ENCODE assay signal across 9 cellular contexts in the genomic region with DNA sequence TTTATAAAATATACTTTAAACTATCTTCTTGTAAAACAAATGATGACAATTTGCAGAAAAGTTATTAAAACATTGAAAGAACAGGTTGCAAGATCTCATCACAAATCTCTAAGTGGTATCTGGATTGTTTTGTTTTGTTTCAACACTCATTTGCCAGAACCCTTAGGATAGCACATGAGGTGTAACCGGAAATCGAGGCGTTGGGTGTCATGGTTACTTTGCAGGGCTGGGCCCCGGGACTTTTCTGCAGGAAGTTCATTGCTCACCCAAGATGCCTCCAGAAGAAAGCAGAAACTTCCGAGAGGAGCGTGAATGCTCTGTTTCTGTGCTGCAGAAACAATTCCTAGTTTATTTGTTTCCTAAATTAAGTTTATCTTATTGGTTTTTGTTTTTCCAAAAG. TPM values are rescaled to one million over a fixed set of nuclear protein-coding genes. Genes with fewer than 3 reads are reported as not detected.
DNase-seq lines count a peak whose midpoint lies in the region; ATAC-seq lines count a peak whose summit lies in the region.
"Had no signal": no experiment of that assay in that cellular context is flagged by ENCODE, and none has a peak within 500 bp of the region (broad histone marks: within the 10 kb centered on the region; RNA-seq: fewer than 3 reads in every experiment).

No MANE protein-coding gene starts in this region.

- H3K4me1 ChIP-seq in BLaER1, result peaks cover 27% of the 10 kb centered on the region

- 0 out of 2 replicates have a peak, but pooled peaks cover 7% of the 10 kb centered on the region for H3K36me3 ChIP-seq in BLaER1

- no peak overlapping the region for H3K27ac Mint-ChIP-seq in activated naive CD8-positive, alpha-beta T cell treated with anti-CD3 and anti-CD28 coated beads, Interleukin-2, amount 10 ng/mL, durations not matched to agents 7 days and 5 days

- no peak overlapping the region for H3K9ac ChIP-seq in BLaER1

- no peak overlapping the region for H3K4me3 ChIP-seq in BLaER1

- H3K4me3 Mint-ChIP-seq in activated naive CD8-positive, alpha-beta T cell treated with anti-CD3 and anti-CD28 coated beads, Interleukin-2, amount 10 ng/mL, durations not matched to agents 7 days and 5 days, result peak overlapping the region; percentile 10

- no peaks in the 10 kb centered on the region for H3K9me3 Mint-ChIP-seq in activated naive CD8-positive, alpha-beta T cell treated with anti-CD3 and anti-CD28 coated beads, Interleukin-2, amount 10 ng/mL, durations not matched to agents 7 days and 5 days

- no peak for ATAC-seq in activated naive CD8-positive, alpha-beta T cell treated with anti-CD3 and anti-CD28 coated beads, Interleukin-2, amount 10 ng/mL, durations not matched to agents 7 days and 5 days (ENCODE audit: low read depth)
- ATAC-seq in left colon, result peak; percentile 61

- H3K27ac ChIP-seq in BLaER1, result no peak overlapping the region

- H3K27me3 Mint-ChIP-seq in activated naive CD8-positive, alpha-beta T cell treated with anti-CD3 and anti-CD28 coated beads, Interleukin-2, amount 10 ng/mL, durations not matched to agents 7 days and 5 days, result peaks cover 2% of the 10 kb centered on the region

- H3K36me3 Mint-ChIP-seq in activated naive CD8-positive, alpha-beta T cell treated with anti-CD3 and anti-CD28 coated beads, Interleukin-2, amount 10 ng/mL, durations not matched to agents 7 days and 5 days, result peaks cover 1% of the 10 kb centered on the region

- peak overlapping the region; percentile 90; the same call in 1 of the 2 replicates for H3K4me2 ChIP-seq in BLaER1

- DNase-seq in HT1080 (ENCODE audit: low read depth), result peak; percentile 67
- no peak for DNase-seq in activated naive CD8-positive, alpha-beta T cell treated with anti-CD3 and anti-CD28 coated beads, Interleukin-2, amount 10 ng/mL, durations not matched to agents 7 days and 5 days
- DNase-seq in left colon, result peak; percentile 53 to 58
- no peak for DNase-seq in LoVo (ENCODE audit: low spot score)
- DNase-seq in NCI-H2081 (lab: John Stamatoyannopoulos, UW), result no peak
- DNase-seq in DMS 273 (lab: John Stamatoyannopoulos, UW; ENCODE audit: unreplicated experiment), result no peak
- no peak for DNase-seq in stimulated activated CD8-positive, alpha-beta memory T cell treated with anti-CD3 and anti-CD28 coated beads, Interleukin-4, amount 100 ng/mL, for 48 hours
- DNase-seq: DMS 273 treated with DMSO at 0.1 percent for 48 hours had no signal

- H3K9me3 ChIP-seq in BLaER1, result peaks cover 9% of the 10 kb centered on the region; the same call in 1 of the 2 replicates

- intact Hi-C loops in left colon (cut with DNase I, micrococcal nuclease), result no loop called here

- POLR2A ChIA-PET in activated naive CD8-positive, alpha-beta T cell treated with anti-CD3 and anti-CD28 coated beads, Interleukin-2, amount 10 ng/mL, durations not matched to agents 7 days and 5 days (lab: Charles Lee), result interaction anchor here (0.6 kb wide), 1 partner anchor 196 kb away, joined by 3 read pairs; no protein-coding TSS in a partner anchor

- no peaks in the 10 kb centered on the region for H4K20me1 ChIP-seq in BLaER1

- H3K4me1 Mint-ChIP-seq in activated naive CD8-positive, alpha-beta T cell treated with anti-CD3 and anti-CD28 coated beads, Interleukin-2, amount 10 ng/mL, durations not matched to agents 7 days and 5 days, result peaks cover 20% of the 10 kb centered on the region

- no peaks in the 10 kb centered on the region for H3K27me3 ChIP-seq in BLaER1

RNA-seq across cellular contexts. Expression of gene DISC1, which starts 2.5 kb away (rescaled TPM):
- 5.2 and 5.5 TPM in 2 replicates for total RNA-seq in HT1080 (2014; rRNA removed; shearing (Covaris generic))
- 1.8 and 2.5 TPM in 2 replicates for polyA plus RNA-seq in HT1080 (2015; cell fraction: cytosol; rRNA removed)
- 2.6 and 3.7 TPM in 2 replicates for polyA plus RNA-seq in HT1080 (2015; cell fraction: nucleus; rRNA removed)
- total RNA-seq in activated naive CD8-positive, alpha-beta T cell treated with anti-CD3 and anti-CD28 coated beads, Interleukin-2, amount 10 ng/mL, durations not matched to agents 7 days and 5 days, result 10 to 100 TPM in 1 of 2 experiments, 1 to 10 TPM in 1; 9.8 to 11.2 TPM
- total RNA-seq in left colon, result 10 to 100 TPM in 1 of 2 donors, 1 to 10 TPM in 1; 9.2 to 12.8 TPM

Comparison
In these comparisons a context has a peak if more than half of its experiments do, and no peak if none do; other contexts are left out.
1. DNase-seq: peak in HT1080 (single experiment) and left colon (2 of 2); none in activated naive CD8-positive, alpha-beta T cell treated with anti-CD3 and anti-CD28 coated beads, Interleukin-2, amount 10 ng/mL, durations not matched to agents 7 days and 5 days (single experiment), LoVo (single experiment), NCI-H2081 (0 of 2), DMS 273 (single experiment) and stimulated activated CD8-positive, alpha-beta memory T cell treated with anti-CD3 and anti-CD28 coated beads, Interleukin-4, amount 100 ng/mL, for 48 hours (single experiment).